ENCODE assay signal across 8 cellular contexts in the genomic region with DNA sequence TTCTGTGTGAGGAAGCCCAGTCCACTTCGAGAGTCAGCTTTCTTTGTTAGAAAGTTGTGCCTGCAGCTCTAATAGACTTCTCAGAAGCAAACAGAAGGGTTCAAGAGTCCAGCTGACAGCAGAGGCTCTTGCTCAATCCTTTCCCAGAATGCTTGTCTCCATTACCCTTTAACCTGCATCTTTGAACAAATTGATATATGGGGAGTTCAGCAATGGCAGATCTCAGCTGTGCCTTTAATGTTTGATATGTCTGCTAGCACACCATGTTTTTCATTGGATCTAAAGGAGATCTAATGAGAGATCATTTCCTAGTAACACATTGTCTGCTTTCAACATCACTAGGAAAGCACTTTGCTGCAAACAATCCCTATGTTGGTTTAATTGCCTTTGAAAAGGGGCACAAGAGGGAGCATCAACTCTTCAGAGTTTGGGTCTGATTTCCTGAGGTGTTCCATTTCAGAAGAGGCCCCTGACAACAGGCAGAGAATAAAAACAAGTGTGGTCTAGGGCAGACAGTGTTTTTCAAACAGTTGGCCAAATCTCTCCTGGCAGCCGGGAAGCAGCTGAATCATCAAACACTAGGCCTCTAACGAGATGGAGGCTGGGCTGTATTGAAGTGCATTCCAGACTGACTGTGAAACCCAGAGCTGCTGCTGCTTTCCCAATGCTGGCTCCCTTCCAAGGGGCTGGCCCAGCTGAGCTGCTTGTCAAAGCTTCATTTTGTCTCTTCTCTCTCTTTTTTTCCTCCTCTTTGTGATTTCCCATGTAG. TPM values are rescaled to one million over a fixed set of nuclear protein-coding genes. Genes with fewer than 3 reads are reported as not detected.
DNase-seq lines count a peak whose midpoint lies in the region; ATAC-seq, FAIRE-seq and TF ChIP-seq lines count a peak whose summit lies in the region.

No MANE protein-coding gene starts in this region.

- H3K9me3 Mint-ChIP-seq in H9 = peaks cover 12 to 17% of the 10 kb centered on the region in 2 experiments

- H3K36me3 Mint-ChIP-seq in H9 (ENCODE audit: insufficient read depth in 1 of 3, low read depth in 3 of 3) = peaks cover 7 to 9% (median 7%) of the 10 kb centered on the region in 3 experiments

- H3K9ac ChIP-seq in H9 (ENCODE audit: extremely low read depth, insufficient read length, low read length) = no peak overlapping the region
- H3K9ac ChIP-seq in HepG2 (ENCODE audit: insufficient read depth, low read depth, low read length) = peak overlapping the region; percentile 73

- H3K4ac ChIP-seq in H9 (ENCODE audit: low read depth, low read length) = no peak overlapping the region

- FAIRE-seq in HepG2 (lab: Jason Lieb, UNC) = peak; percentile 98

- H3K9me2 ChIP-seq in OCI-LY7 (ENCODE audit: insufficient read depth, low read length) = no peaks in the 10 kb centered on the region

- no peak overlapping the region for H2BK20ac ChIP-seq in H9 (ENCODE audit: low read depth, low read length, poor library complexity, severe bottlenecking)

- no peak for TF ChIP-seq RAD21 in HepG2 (CRISPR knock-in tag; IDR thresholded peaks at IDR 0.05)

- H4K8ac ChIP-seq in H9 (replicated peaks; ENCODE audit: insufficient read length, low read depth, low read length) = no peak overlapping the region

- intact Hi-C loops in HepG2 (cut with micrococcal nuclease; ENCODE audit: unreplicated experiment) (loop anchor here (5.0 kb wide), 1 partner anchor 217 kb away; a partner anchor contains a TSS), OCI-LY7 (cut with micrococcal nuclease; ENCODE audit: unreplicated experiment) (no loop called here)

- H3T11ph ChIP-seq in H9 (ENCODE audit: low read length) = no peak overlapping the region

- H2BK12ac ChIP-seq in H9 (ENCODE audit: insufficient read length, low read depth, low read length) = no peak overlapping the region

- H4K20me1 ChIP-seq in H9 (ENCODE audit: control insufficient read depth, insufficient read depth, insufficient read length) (no peaks in the 10 kb centered on the region), HepG2 (ENCODE audit: insufficient read depth, low read length) (no peaks in the 10 kb centered on the region), OCI-LY7 (ENCODE audit: insufficient read depth, low read length) (no peaks in the 10 kb centered on the region)

- no TSS peak for BruUV-seq in HepG2 (replicated peaks; lab: Mats Ljungman, UMichigan)
- BruUV-seq in OCI-LY7 (replicated peaks; lab: Mats Ljungman, UMichigan) = no TSS peak

- no peak overlapping the region for H2BK5ac ChIP-seq in H9 (ENCODE audit: insufficient read length, low read length)

- POLR2A ChIA-PET in HepG2 (lab: Yijun Ruan, JAX) = interaction anchor here (0.8 to 2.0 kb wide), 3 partner anchors 11 to 217 kb away, joined by 3 to 18 read pairs (median 4); a partner anchor contains a TSS
- POLR2A ChIA-PET in OCI-LY7 (lab: Charles Lee) = no interaction called here

- H3K4me2 ChIP-seq in H9 (ENCODE audit: insufficient read depth, insufficient read length, low read length) = no peak overlapping the region
- peak overlapping the region; percentile 84 for H3K4me2 ChIP-seq in HepG2 (ENCODE audit: low read depth, low read length)
- H3K4me2 ChIP-seq in OCI-LY7 (ENCODE audit: low read length) = no peak overlapping the region

- H3K27ac ChIP-seq in H9 (ENCODE audit: insufficient read length, low read depth, low read length) (no peak overlapping the region), HepG2 (ENCODE audit: extremely low read length, insufficient read depth, low read length) (peak overlapping the region; percentile 98), temporal lobe (ENCODE audit: low read depth, low read length) (peak overlapping the region; percentile 92), OCI-LY7 (ENCODE audit: low read depth, low read length, poor library complexity, severe bottlenecking) (no peak overlapping the region)

- H3K14ac ChIP-seq in H9 (ENCODE audit: insufficient read depth, low read length) = no peak overlapping the region

- peak in 1 of 2 experiments; percentile 88; a peak in 2 of 4 replicates for TF ChIP-seq EP300 in HepG2 (IDR thresholded peaks at IDR 0.05; ENCODE audit: low read depth in 2 of 2, low read length in 2 of 2)
- TF ChIP-seq EP300 in HepG2 (CRISPR knock-in tag; IDR thresholded peaks at IDR 0.05; ENCODE audit: borderline replicate concordance) = peak; percentile 21; the same call in 1 of the 2 replicates

- no peak overlapping the region for H4K5ac ChIP-seq in H9 (ENCODE audit: insufficient read length, low read depth, low read length)

- WGBS in H9 (ENCODE audit: extremely low coverage, insufficient read length, low lambda C conversion rate) = no CpG with 5 or more reads among the region's 3 CpGs
- WGBS in HepG2 (ENCODE audit: low lambda C conversion rate) = no CpG with 5 or more reads among the region's 3 CpGs

- no peak overlapping the region for H3K56ac ChIP-seq in H9 (ENCODE audit: insufficient read length, low read depth, low read length)

- H2AFZ ChIP-seq in H9 (ENCODE audit: low read length) (no peak overlapping the region), HepG2 (ENCODE audit: low read length) (no peak overlapping the region), OCI-LY7 (ENCODE audit: low read length) (no peak overlapping the region)

- no peaks in the 10 kb centered on the region for H3K27me3 ChIP-seq in H9 (ENCODE audit: insufficient read depth, low read length)
- H3K27me3 ChIP-seq in HepG2 (ENCODE audit: control insufficient read depth in 1 of 2, insufficient read depth in 2 of 2, low read length in 2 of 2) = no peaks in the 10 kb centered on the region

- no peaks in the 10 kb centered on the region for H3K79me1 ChIP-seq in H9 (ENCODE audit: insufficient read depth, low read depth, low read length, poor library complexity, severe bottlenecking)

- no peak overlapping the region for H3K23ac ChIP-seq in H9 (ENCODE audit: insufficient read length, low read depth, low read length)

- H3K4me3 Mint-ChIP-seq in H9 = no peak overlapping the region

- peak overlapping the region in 2 of 3 experiments; percentile 23 to 32; a peak in 4 of 7 replicates for H3K27ac Mint-ChIP-seq in H9

- TF ChIP-seq POLR2A in HepG2 (IDR thresholded peaks at IDR 0.05; ENCODE audit: insufficient read depth in 1 of 2, low read depth in 2 of 2, low read length in 2 of 2) = no peak; a peak in 1 of 4 replicates

- H3K79me2 ChIP-seq in H9 (ENCODE audit: insufficient read depth, low read length) (no peaks in the 10 kb centered on the region), HepG2 (ENCODE audit: insufficient read depth, low read length) (no peaks in the 10 kb centered on the region), OCI-LY7 (ENCODE audit: insufficient read depth, low read depth, low read length) (no peaks in the 10 kb centered on the region)

- H3K27me3 Mint-ChIP-seq in H9 (ENCODE audit: low read depth) = peaks cover 3% of the 10 kb centered on the region; the same call in 1 of the 2 replicates

- H3K36me3 ChIP-seq in HepG2 (replicated peaks in 1 of 2; ENCODE audit: control insufficient read depth in 1 of 2, insufficient read depth in 2 of 2, low read length in 2 of 2) = no peaks in the 10 kb centered on the region
- H3K36me3 ChIP-seq in OCI-LY7 (ENCODE audit: insufficient read depth, low read length) = no peaks in the 10 kb centered on the region

- H3K9me3 ChIP-seq in H9 (ENCODE audit: control insufficient read depth, low read depth, low read length) = no peaks in the 10 kb centered on the region
- H3K9me3 ChIP-seq in HepG2 (ENCODE audit: low read length) = no peaks in the 10 kb centered on the region
- no peaks in the 10 kb centered on the region for H3K9me3 ChIP-seq in OCI-LY7 (ENCODE audit: low read length)

- ATAC-seq in HepG2 = peak; percentile 92
- ATAC-seq in GM19351 (IDR thresholded peaks at IDR 0.05; ENCODE audit: unreplicated experiment) = no peak
- ATAC-seq in GM21786 (IDR thresholded peaks at IDR 0.05; ENCODE audit: unreplicated experiment) = no peak

- TF ChIP-seq CTCF in H9 (conservative IDR thresholded peaks at IDR 0.05) (no peak), HepG2 (CRISPR knock-in tag; IDR thresholded peaks at IDR 0.05) (no peak), OCI-LY7 (conservative IDR thresholded peaks at IDR 0.05; ENCODE audit: low read length) (no peak)

- H3K4me1 ChIP-seq in H9 (ENCODE audit: insufficient read depth, low read length) (peaks cover 8% of the 10 kb centered on the region; the same call in 1 of the 2 replicates), HepG2 (ENCODE audit: insufficient read depth, low read length) (peaks cover 73% of the 10 kb centered on the region), OCI-LY7 (ENCODE audit: insufficient read depth, low read length, poor library complexity, severe bottlenecking) (no peaks in the 10 kb centered on the region)

- CTCF ChIA-PET in HepG2 (lab: Yijun Ruan, JAX; ENCODE audit: low intra/inter-chr PET ratio, low total read pairs) (no interaction called here), OCI-LY7 (lab: Charles Lee; ENCODE audit: unreplicated experiment) (no interaction called here)

- H3K18ac ChIP-seq in H9 (ENCODE audit: insufficient read length, low read depth, low read length) = no peak overlapping the region

- in situ Hi-C loops in HepG2 (cut with HindIII; ENCODE audit: extremely low pct_ligation_motif_present, low pct_unique_long_range_greater_than_20kb) = no loop called here

- peak; percentile 68 for DNase-seq in H9
- peak; percentile 95 for DNase-seq in NCI-H748 (lab: John Stamatoyannopoulos, UW; ENCODE audit: unreplicated experiment)
- DNase-seq in dermis microvascular lymphatic vessel endothelial cell (ENCODE audit: low read depth in 2 of 2) = peak; percentile 95 to 98
- peak; percentile 91 for DNase-seq in HepG2 (ENCODE audit: low spot score)
- DNase-seq in OCI-LY7 (ENCODE audit: low spot score) = no peak

- H3K4me1 Mint-ChIP-seq in H9 = peaks cover 25% of the 10 kb centered on the region in 2 experiments

- no peak overlapping the region for H2BK120ac ChIP-seq in H9 (ENCODE audit: low read depth, low read length, poor library complexity, severe bottlenecking)

- H3K4me3 ChIP-seq in HepG2 (replicated peaks in 1 of 3; ENCODE audit: insufficient read depth in 1 of 3, low read depth in 2 of 3, low read length in 3 of 3) (peak overlapping the region in 2 of 3 experiments; percentile 40 to 44; a peak in 2 of 6 replicates), OCI-LY7 (ENCODE audit: low read depth, low read length, poor library complexity, severe bottlenecking) (no peak overlapping the region)

- no peaks in the 10 kb centered on the region for H3K23me2 ChIP-seq in H9 (ENCODE audit: insufficient read length, low read depth, low read length, poor library complexity, severe bottlenecking)

- H2AK5ac ChIP-seq in H9 (ENCODE audit: insufficient read length, low read length) = no peak overlapping the region

- H2BK15ac ChIP-seq in H9 (ENCODE audit: low read depth, low read length) = no peak overlapping the region

- H4K91ac ChIP-seq in H9 (ENCODE audit: insufficient read length, low read depth, low read length) = no peak overlapping the region

RNA-seq across cellular contexts. Expression of a gene that starts 55.6 kb away (rescaled TPM):
- not detected in 2 replicates for total RNA-seq in H9 (2021)
- not detected in 2 replicates for total RNA-seq in dermis microvascular lymphatic vessel endothelial cell
- total RNA-seq in HepG2 (2016; rRNA removed; fragmentation: Illumina TruSeq; extraction: Trizol) = not detected in 2 replicates
- total RNA-seq in HepG2 (2016; cell fraction: cytosol; rRNA removed; fragmentation: Illumina TruSeq; extraction: Trizol; ENCODE audit: low read depth) = not detected in 2 replicates
- not detected in 2 replicates for total RNA-seq in HepG2 (2016; cell fraction: insoluble cytoplasmic fraction; rRNA removed; fragmentation: Illumina TruSeq; extraction: Trizol)
- not detected in 2 replicates for total RNA-seq in HepG2 (2016; cell fraction: membrane; rRNA removed; fragmentation: Illumina TruSeq; extraction: Trizol)
- total RNA-seq in HepG2 (2016; cell fraction: nucleus; rRNA removed; fragmentation: Illumina TruSeq; extraction: Trizol) = not detected in 2 replicates
- not detected in 2 replicates for polyA plus RNA-seq in HepG2 (2011; rRNA removed)
- not detected in 2 replicates for polyA plus RNA-seq in HepG2 (2011; cell fraction: cytosol; rRNA removed)
- not detected in 2 replicates for polyA plus RNA-seq in HepG2 (2011; cell fraction: nucleus; rRNA removed)
- polyA plus RNA-seq in HepG2 (2012) = not detected in 2 replicates
- polyA plus RNA-seq in HepG2 (2016; cell fraction: cytosol; fragmentation: Illumina TruSeq; extraction: Trizol; ENCODE audit: low read depth) = not detected in 2 replicates
- polyA plus RNA-seq in HepG2 (2016; cell fraction: insoluble cytoplasmic fraction; fragmentation: Illumina TruSeq; extraction: Trizol; ENCODE audit: low read depth) = not detected in 2 replicates
- polyA plus RNA-seq in HepG2 (2016; cell fraction: membrane; fragmentation: Illumina TruSeq; extraction: Trizol; ENCODE audit: low read depth) = not detected in 2 replicates
- polyA plus RNA-seq in HepG2 (2016; cell fraction: nucleus; fragmentation: Illumina TruSeq; extraction: Trizol; ENCODE audit: insufficient read depth, low read depth) = not detected in 2 replicates
- polyA minus RNA-seq in HepG2 (2011; rRNA and poly(A)+ RNA removed; ENCODE audit: low replicate concordance) = not detected in 2 replicates
- polyA minus RNA-seq in HepG2 (2011; cell fraction: cytosol; rRNA and poly(A)+ RNA removed) = not detected in 2 replicates
- not detected in 2 replicates for polyA minus RNA-seq in HepG2 (2011; cell fraction: nucleus; rRNA and poly(A)+ RNA removed)
- not detected for total RNA-seq in temporal lobe
- total RNA-seq in OCI-LY7 (2014; rRNA removed; shearing (Covaris generic)) = not detected in 2 replicates
- total RNA-seq in OCI-LY7 (2022) = not detected in 2 replicates

Comparison
In these comparisons a context has a peak if more than half of its experiments do, and no peak if none do; other contexts are left out.
1. H3K27ac ChIP-seq: peak in HepG2 (single experiment) and temporal lobe (single experiment); none in H9 (single experiment) and OCI-LY7 (single experiment).